Comparison of ENCODE assay signal across 18 cellular contexts in the genomic region with DNA sequence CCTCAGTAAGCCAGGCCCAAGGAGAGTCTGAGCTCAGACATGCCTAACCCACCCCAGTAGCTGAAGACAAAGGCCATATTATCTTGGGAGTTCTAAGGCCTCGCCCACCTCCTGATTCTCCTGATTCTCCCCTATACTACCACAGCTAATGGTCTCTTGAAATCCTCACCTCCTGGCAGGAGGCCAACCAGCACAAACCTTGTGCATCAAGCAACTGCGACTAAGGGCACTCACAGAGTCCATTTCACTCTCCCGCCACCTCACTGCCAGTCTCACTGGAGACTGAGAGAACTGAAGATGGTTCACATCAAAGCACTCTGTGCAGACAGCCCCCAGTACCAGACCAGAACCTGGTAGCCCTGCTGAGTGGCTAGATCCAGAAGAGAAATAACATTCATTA.
"Had no signal": no experiment of that assay in that cellular context is flagged by ENCODE, and none has a peak within 500 bp of the region (broad histone marks: within the 10 kb centered on the region; RNA-seq: fewer than 3 reads in every experiment).

No MANE protein-coding gene starts in this region.

- H3K4me1 ChIP-seq: pancreas, psoas muscle had no signal

- H3K27ac Mint-ChIP-seq: activated naive CD4-positive, alpha-beta T cell treated with anti-CD3 and anti-CD28 coated beads, Interleukin-2, amount 50 U/mL, for 24 hours; brain; immature natural killer cell; nephron progenitor cell; T-helper 17 cell had no signal

- FAIRE-seq: endometrium, pancreas had no signal

- DNase-seq: activated CD4-positive, alpha-beta T cell treated with anti-CD3 and anti-CD28 coated beads for 1 hour; activated CD4-positive, alpha-beta T cell treated with anti-CD3 and anti-CD28 coated beads, Interleukin-2, amount 50 U/mL, for 1 hour; activated gamma-delta T cell treated with Interleukin-2 at 50 U/mL for 16 hours; activated T-cell treated with anti-CD3 and anti-CD28 coated beads, Interleukin-2, amount 50 U/mL, for 1 hour; aorta; foreskin fibroblast; immature natural killer cell; nephron progenitor cell; psoas muscle; stimulated activated CD4-positive, alpha-beta T cell treated with anti-CD3 and anti-CD28 coated beads, Interleukin-4, amount 100 ng/mL, for 24 hours; stimulated activated naive CD8-positive, alpha-beta T cell treated with anti-CD3 and anti-CD28 coated beads, Interleukin-15, Interleukin-2, amounts not matched to agents 100 U/mL and 50 U/mL, for 24 hours; T-helper 17 cell had no signal

- H3K27ac ChIP-seq: pancreas, psoas muscle, VCaP had no signal

- H3K36me3 ChIP-seq: pancreas had no signal

- H3K4me3 ChIP-seq: pancreas, psoas muscle had no signal

- H3K4me3 Mint-ChIP-seq: activated naive CD4-positive, alpha-beta T cell treated with anti-CD3 and anti-CD28 coated beads, Interleukin-2, amount 50 U/mL, for 24 hours; brain; immature natural killer cell; nephron progenitor cell; T-helper 17 cell had no signal

- H3K27me3 Mint-ChIP-seq: activated naive CD4-positive, alpha-beta T cell treated with anti-CD3 and anti-CD28 coated beads, Interleukin-2, amount 50 U/mL, for 24 hours; brain; T-helper 17 cell had no signal

- H3K9me3 ChIP-seq: pancreas had no signal

- H3K4me1 Mint-ChIP-seq: activated naive CD4-positive, alpha-beta T cell treated with anti-CD3 and anti-CD28 coated beads, Interleukin-2, amount 50 U/mL, for 24 hours; brain; immature natural killer cell; nephron progenitor cell; T-helper 17 cell had no signal

- ATAC-seq: psoas muscle; right cardiac atrium; stimulated activated naive CD8-positive, alpha-beta T cell treated with anti-CD3 and anti-CD28 coated beads, Interleukin-15, Interleukin-2, amounts not matched to agents 100 U/mL and 50 U/mL, for 24 hours; T-helper 17 cell had no signal
